In genomic region chr16:8963010-8963824, GRCh38 we compare ENCODE assay signal across 8 cellular contexts. TPM values are rescaled to one million over a fixed set of nuclear protein-coding genes. Genes with fewer than 3 reads are reported as not detected.
DNase-seq lines count a peak whose midpoint lies in the region; ATAC-seq, FAIRE-seq and TF ChIP-seq lines count a peak whose summit lies in the region.

No MANE protein-coding gene starts in this region.

- H3K4ac ChIP-seq in IMR-90 (ENCODE audit: low read depth, low read length): no peak overlapping the region

- peaks cover 11% of the 10 kb centered on the region for H3K36me3 Mint-ChIP-seq in activated CD8-positive, alpha-beta memory T cell treated with anti-CD3 and anti-CD28 coated beads, Interleukin-2, amount 10 ng/mL, durations not matched to agents 7 days and 5 days

- H4K20me1 ChIP-seq in IMR-90 (ENCODE audit: insufficient read depth, low read length) (peaks cover 46% of the 10 kb centered on the region), K562 (replicated peaks; ENCODE audit: control insufficient read depth, insufficient read depth, low read length) (peaks cover 43% of the 10 kb centered on the region)

- peaks cover 44% of the 10 kb centered on the region for H3K4me1 Mint-ChIP-seq in activated CD8-positive, alpha-beta memory T cell treated with anti-CD3 and anti-CD28 coated beads, Interleukin-2, amount 10 ng/mL, durations not matched to agents 7 days and 5 days

- H3K27ac ChIP-seq in IMR-90 (ENCODE audit: insufficient read depth, low read length): peak overlapping the region; percentile 78; the same call in 1 of the 2 replicates
- peak overlapping the region; percentile 63; the same call in 2 of the 3 replicates for H3K27ac ChIP-seq in K562 (ENCODE audit: extremely low read depth, low read depth, low read length)
- peak overlapping the region; percentile 71 for H3K27ac ChIP-seq in lower lobe of right lung
- H3K27ac ChIP-seq in urinary bladder (ENCODE audit: low read depth): peak overlapping the region; percentile 79

- no peak overlapping the region for H4K8ac ChIP-seq in IMR-90 (ENCODE audit: low read depth in 2 of 2, low read length in 2 of 2)

- no peak overlapping the region for H3K27ac Mint-ChIP-seq in activated CD8-positive, alpha-beta memory T cell treated with anti-CD3 and anti-CD28 coated beads, Interleukin-2, amount 10 ng/mL, durations not matched to agents 7 days and 5 days

- ATAC-seq in activated CD8-positive, alpha-beta memory T cell treated with anti-CD3 and anti-CD28 coated beads, Interleukin-2, amount 10 ng/mL, durations not matched to agents 7 days and 5 days: peak; percentile 9
- peak; percentile 6 for ATAC-seq in IMR-90 (ENCODE audit: low read depth)
- ATAC-seq in K562: no peak
- ATAC-seq in lower lobe of right lung: no peak

- peak overlapping the region; percentile 98 for H2AFZ ChIP-seq in IMR-90 (replicated peaks; ENCODE audit: low read length, poor library complexity)
- H2AFZ ChIP-seq in K562 (ENCODE audit: low read depth, low read length): no peak overlapping the region

- H3K9me3 ChIP-seq in IMR-90 (ENCODE audit: control insufficient read depth, insufficient read depth, low read length) (no peaks in the 10 kb centered on the region), K562 (replicated peaks; ENCODE audit: control insufficient read depth, insufficient read depth, low read depth, low read length) (no peaks in the 10 kb centered on the region), lower lobe of right lung (no peaks in the 10 kb centered on the region)

- peak overlapping the region; percentile 87 for H2AK9ac ChIP-seq in IMR-90 (replicated peaks; ENCODE audit: low read depth, low read length, poor library complexity)

- H3K79me1 ChIP-seq in IMR-90 (ENCODE audit: low read depth in 1 of 2, low read length in 2 of 2): peaks cover 0 to 42% of the 10 kb centered on the region in 2 experiments; a peak in 2 of 4 replicates

- no peak for DNase-seq in activated CD8-positive, alpha-beta memory T cell treated with anti-CD3 and anti-CD28 coated beads, Interleukin-2, amount 10 ng/mL, durations not matched to agents 7 days and 5 days
- DNase-seq in activated CD8-positive, alpha-beta memory T cell treated with anti-CD3 and anti-CD28 coated beads for 24 hours: no peak
- DNase-seq in IMR-90 (no peak), K562 (ENCODE audit: extremely low read depth in 1 of 4, low spot score in 3 of 4) (peak in 2 of 4 experiments; percentile 40 to 79), lower lobe of right lung (no peak), amniotic stem cell (lab: John Stamatoyannopoulos, UW) (no peak), Ammon's horn (ENCODE audit: low spot score) (no peak)

- no peak overlapping the region for H3K4me2 ChIP-seq in IMR-90 (ENCODE audit: low read depth, low read length)
- peak overlapping the region; percentile 91 for H3K4me2 ChIP-seq in K562 (ENCODE audit: insufficient read depth, low read length)

- H3K36me3 ChIP-seq in IMR-90 (ENCODE audit: control insufficient read depth, insufficient read depth, low read length): no peaks in the 10 kb centered on the region
- H3K36me3 ChIP-seq in K562 (ENCODE audit: control insufficient read depth, insufficient read depth, low read length): 0 out of 3 replicates have a peak, but pooled peaks cover 4% of the 10 kb centered on the region
- no peaks in the 10 kb centered on the region for H3K36me3 ChIP-seq in lower lobe of right lung
- no peaks in the 10 kb centered on the region for H3K36me3 ChIP-seq in urinary bladder (ENCODE audit: insufficient read depth)

- H2BK5ac ChIP-seq in IMR-90 (ENCODE audit: low read depth, low read length, poor library complexity, severe bottlenecking): peak overlapping the region; percentile 69

- intact Hi-C loops in IMR-90 (cut with micrococcal nuclease) (loop anchor here (5.0 kb wide), 4 partner anchors 41 to 144 kb away; partner anchors contain the start of gene HAPSTR1), K562 (cut with micrococcal nuclease) (loop anchor here (5.0 kb wide), 1 partner anchor 44 kb away; no protein-coding TSS in a partner anchor), lower lobe of right lung (cut with DNase I) (no loop called here)

- peak overlapping the region; percentile 85 for H3K4me3 Mint-ChIP-seq in activated CD8-positive, alpha-beta memory T cell treated with anti-CD3 and anti-CD28 coated beads, Interleukin-2, amount 10 ng/mL, durations not matched to agents 7 days and 5 days

- H2BK15ac ChIP-seq in IMR-90 (ENCODE audit: low read depth, low read length): no peak overlapping the region

- no peak overlapping the region for H3K14ac ChIP-seq in IMR-90 (replicated peaks; ENCODE audit: low read depth, low read length)

- no peak for TF ChIP-seq RAD21 in IMR-90 (IDR thresholded peaks at IDR 0.05; ENCODE audit: low read length)
- TF ChIP-seq RAD21 in K562 (CRISPR knock-in tag; conservative IDR thresholded peaks at IDR 0.05 in 1 of 2, IDR thresholded peaks at IDR 0.05 in 1 of 2): no peak

- peak overlapping the region; percentile 76 for H3K9ac ChIP-seq in IMR-90 (ENCODE audit: low read depth, low read length)
- peak overlapping the region; percentile 63 to 97; a peak in 3 of 4 replicates for H3K9ac ChIP-seq in K562 (ENCODE audit: insufficient read depth in 1 of 2, low read depth in 2 of 2, low read length in 2 of 2)

- no peak for TF ChIP-seq EP300 in K562 (IDR thresholded peaks at IDR 0.05; ENCODE audit: low read length)

- H3K4me3 ChIP-seq in IMR-90 (ENCODE audit: insufficient read depth, low read depth, low read length): peak overlapping the region; percentile 72
- H3K4me3 ChIP-seq in K562: peak overlapping the region; percentile 60
- peak overlapping the region; percentile 88 for H3K4me3 ChIP-seq in lower lobe of right lung
- peak overlapping the region; percentile 98 for H3K4me3 ChIP-seq in urinary bladder (ENCODE audit: low read depth, low read length)

- POLR2A ChIA-PET in IMR-90 (lab: Charles Lee; ENCODE audit: unreplicated experiment) (no interaction called here), K562 (lab: Yijun Ruan, JAX) (interaction anchor here (0.6 to 1.1 kb wide), 4 partner anchors 12 to 147 kb away, joined by 3 to 6 read pairs (median 4); no protein-coding TSS in a partner anchor)

- no peak overlapping the region for H3K18ac ChIP-seq in IMR-90 (ENCODE audit: low read depth, low read length)

- peaks cover 6% of the 10 kb centered on the region for H3K27me3 Mint-ChIP-seq in activated CD8-positive, alpha-beta memory T cell treated with anti-CD3 and anti-CD28 coated beads, Interleukin-2, amount 10 ng/mL, durations not matched to agents 7 days and 5 days

- H3K56ac ChIP-seq in IMR-90 (ENCODE audit: extremely low read depth, insufficient read depth, low read length): no peak overlapping the region; the same call in 1 of the 2 replicates

- peak overlapping the region; percentile 15; the same call in 1 of the 2 replicates for H4K91ac ChIP-seq in IMR-90 (ENCODE audit: insufficient read depth, low read depth, low read length)

- no peak overlapping the region for H2AK5ac ChIP-seq in IMR-90 (ENCODE audit: low read depth, low read length)

- peaks cover 24% of the 10 kb centered on the region for H3K4me1 ChIP-seq in IMR-90 (ENCODE audit: control insufficient read depth, insufficient read depth, low read length)
- peaks cover 40 to 55% of the 10 kb centered on the region in 2 experiments for H3K4me1 ChIP-seq in K562 (replicated peaks in 1 of 2; ENCODE audit: control insufficient read depth in 2 of 2, insufficient read depth in 2 of 2, low read length in 2 of 2)
- peaks cover 48% of the 10 kb centered on the region for H3K4me1 ChIP-seq in lower lobe of right lung
- no peaks in the 10 kb centered on the region for H3K4me1 ChIP-seq in urinary bladder (ENCODE audit: insufficient read depth)

- peaks cover 49% of the 10 kb centered on the region for H3K79me2 ChIP-seq in K562 (ENCODE audit: control insufficient read depth, insufficient read depth, low read length)

- H3K9me1 ChIP-seq in IMR-90 (ENCODE audit: insufficient read depth, low read length) (peaks cover 24% of the 10 kb centered on the region), K562 (ENCODE audit: control insufficient read depth, insufficient read depth, low read length) (no peaks in the 10 kb centered on the region)

- no peak for TF ChIP-seq POLR2A in IMR-90 (IDR thresholded peaks at IDR 0.05; ENCODE audit: low read depth, low read length)
- TF ChIP-seq POLR2A in K562 (conservative IDR thresholded peaks at IDR 0.05): no peak

- H4K5ac ChIP-seq in IMR-90 (ENCODE audit: low read depth, low read length): no peak overlapping the region

- in situ Hi-C loops in IMR-90 (cut with MboI; ENCODE audit: low sequenced_read_pairs): loop anchor here (10.0 kb wide), 1 partner anchor 132 kb away; the partner anchor contains the start of gene HAPSTR1
- in situ Hi-C loops in K562 (cut with MboI): no loop called here

- H3K27me3 ChIP-seq in IMR-90 (ENCODE audit: control insufficient read depth, insufficient read depth, low read length) (no peaks in the 10 kb centered on the region), K562 (ENCODE audit: control insufficient read depth in 2 of 2, insufficient read depth in 2 of 2, low read length in 2 of 2) (no peaks in the 10 kb centered on the region), lower lobe of right lung (ENCODE audit: low read depth) (no peaks in the 10 kb centered on the region)

- no peak overlapping the region for H2BK120ac ChIP-seq in IMR-90 (ENCODE audit: low read depth, low read length)

- dilution Hi-C loops in IMR-90 (cut with HindIII; ENCODE audit: low sequenced_read_pairs, unreplicated experiment): no loop called here

- TF ChIP-seq CTCF in IMR-90 (conservative IDR thresholded peaks at IDR 0.05; ENCODE audit: low read depth, low read length) (no peak), K562 (IDR thresholded peaks at IDR 0.05 in 2 of 3, conservative IDR thresholded peaks at IDR 0.05 in 1 of 3; ENCODE audit: insufficient read depth in 2 of 3, low read depth in 1 of 3, low read length in 3 of 3) (no peak), lower lobe of right lung (IDR thresholded peaks at IDR 0.05) (no peak)

- no peaks in the 10 kb centered on the region for H3K9me3 Mint-ChIP-seq in activated CD8-positive, alpha-beta memory T cell treated with anti-CD3 and anti-CD28 coated beads, Interleukin-2, amount 10 ng/mL, durations not matched to agents 7 days and 5 days (ENCODE audit: low read depth)

- no peak for FAIRE-seq in K562 (lab: Jason Lieb, UNC)

- WGBS in IMR-90 (ENCODE audit: extremely low coverage in 2 of 2, insufficient read length in 1 of 2), 2 experiments: 0% methylated on average over 12 of the region's 147 CpGs; no CpG with 5 or more reads in 1 of the 2 experiments
- WGBS in K562 (ENCODE audit: insufficient coverage, low coverage, missing lambda C conversion rate): 2% methylated on average over 22 of the region's 147 CpGs
- under 1% methylated on average over 146 of the region's 147 CpGs for WGBS in urinary bladder

- CTCF ChIA-PET in activated CD8-positive, alpha-beta memory T cell treated with anti-CD3 and anti-CD28 coated beads, Interleukin-2, amount 10 ng/mL, durations not matched to agents 7 days and 5 days (lab: Charles Lee): interaction anchor here (1.2 kb wide), 1 partner anchor 15 kb away, joined by 3 read pairs; no protein-coding TSS in a partner anchor
- CTCF ChIA-PET in IMR-90 (lab: Yijun Ruan, JAX) (no interaction called here), K562 (lab: Yijun Ruan, JAX; ENCODE audit: low intra/inter-chr PET ratio) (no interaction called here)

- H3K23ac ChIP-seq in IMR-90 (ENCODE audit: low read depth, low read length): no peak overlapping the region

- H2BK20ac ChIP-seq in IMR-90 (ENCODE audit: low read depth, low read length): no peak overlapping the region

- BruUV-seq in IMR-90 (replicated peaks; lab: Mats Ljungman, UMichigan) (no TSS peak), K562 (replicated peaks; lab: Mats Ljungman, UMichigan) (no TSS peak)

RNA-seq across cellular contexts. Expression of gene USP7, which starts 0.5 kb away (rescaled TPM):
- total RNA-seq in activated CD8-positive, alpha-beta memory T cell treated with anti-CD3 and anti-CD28 coated beads, Interleukin-2, amount 10 ng/mL, durations not matched to agents 7 days and 5 days: 100 to 1,000 TPM; 159 to 179 TPM
- total RNA-seq in IMR-90 (2012; rRNA removed) (28.3 and 45.8 TPM in 2 replicates), K562 (2014; rRNA removed) (57.9 and 62.9 TPM in 2 replicates), K562 (2014; rRNA removed; fragmentation: Illumina TruSeq; extraction: Trizol) (57.2 and 70.7 TPM in 2 replicates), K562 (2015; rRNA removed; fragmentation: Illumina TruSeq; extraction: Trizol) (57.2 and 59.0 TPM in 2 replicates), K562 (2021) (122 and 145 TPM in 2 replicates), lower lobe of right lung (87.5 TPM), urinary bladder (100 TPM)
- polyA plus RNA-seq in IMR-90 (2012; rRNA removed) (13.9 and 17.8 TPM in 2 replicates), K562 (2011; rRNA removed) (41.3 and 61.6 TPM in 2 replicates), K562 (2014; fragmentation: Illumina TruSeq; extraction: Trizol) (99.4 and 105 TPM in 2 replicates), K562 (2014; fragmentation: Nextera tagmentation; extraction: Ambion mirVana) (10 to 100 TPM; 17.1 to 27.2 TPM), K562 (2014; rRNA removed) (59.8 and 67.5 TPM in 2 replicates), urinary bladder (39.1 TPM)
- polyA plus RNA-seq in IMR-90 (2012; cell fraction: cytosol; rRNA removed): 3.1 and 3.8 TPM in 2 replicates
- polyA plus RNA-seq in IMR-90 (2012; cell fraction: nucleus; rRNA removed; ENCODE audit: low replicate concordance): 10.5 and 40.9 TPM in 2 replicates
- total RNA-seq in K562 (2011; cell fraction: chromatin; rRNA removed; ENCODE audit: low replicate concordance): 244 and 295 TPM in 2 replicates
- total RNA-seq in K562 (2011; cell fraction: nucleolus; rRNA removed): 93.6 and 101 TPM in 2 replicates
- 137 and 186 TPM in 2 replicates for total RNA-seq in K562 (2011; cell fraction: nucleoplasm; rRNA removed)
- polyA plus RNA-seq in K562 (2011; cell fraction: cytosol; rRNA removed): 7.9 and 16.6 TPM in 2 replicates
- 99.3 and 104 TPM in 2 replicates for polyA plus RNA-seq in K562 (2011; cell fraction: nucleus; rRNA removed)
- polyA plus RNA-seq in K562 (2012): 52.2 and 73.8 TPM in 2 replicates
- polyA minus RNA-seq in K562 (2011; rRNA and poly(A)+ RNA removed): 81.7 and 93.4 TPM in 2 replicates
- 52.1 and 68.3 TPM in 2 replicates for polyA minus RNA-seq in K562 (2011; cell fraction: cytosol; rRNA and poly(A)+ RNA removed)
- polyA minus RNA-seq in K562 (2011; cell fraction: nucleus; rRNA and poly(A)+ RNA removed): 61.3 and 130 TPM in 2 replicates

Comparison
In these comparisons a context has a peak if more than half of its experiments do, and no peak if none do; other contexts are left out.
1. ATAC-seq: peak in activated CD8-positive, alpha-beta memory T cell treated with anti-CD3 and anti-CD28 coated beads, Interleukin-2, amount 10 ng/mL, durations not matched to agents 7 days and 5 days (single experiment) and IMR-90 (single experiment); none in K562 (single experiment) and lower lobe of right lung (0 of 2).
2. Peak in every context shown above with its lines, with median percentiles within 50 percentile points of each other: H3K27ac ChIP-seq and H3K4me3 ChIP-seq.